ENCODE assay signal across 28 cellular contexts in genomic region chr2:159251296-159252173, GRCh38. TPM values are rescaled to one million over a fixed set of nuclear protein-coding genes. Genes with fewer than 3 reads are reported as not detected.
A peak's percentile ranks its signal among the peaks of the same experiment; 100 is the strongest.
DNase-seq lines count a peak whose midpoint lies in the region; ATAC-seq and TF ChIP-seq lines count a peak whose summit lies in the region.
"Had no signal": no experiment of that assay in that cellular context is flagged by ENCODE, and none has a peak within 500 bp of the region (broad histone marks: within the 10 kb centered on the region; RNA-seq: fewer than 3 reads in every experiment).

No MANE protein-coding gene starts in this region.

- no peak for DNase-seq in Right ventricle myocardium inferior (ENCODE audit: missing footprints)
- DNase-seq in right atrium auricular region (ENCODE audit: low spot score): no peak
- peak; percentile 94 for DNase-seq in SK-MEL-5 (ENCODE audit: low read depth, low spot score)
- peak; percentile 35 for DNase-seq in fibroblast of peridontal ligament (ENCODE audit: extremely low read depth)
- DNase-seq in upper lobe of right lung: no peak
- no peak for DNase-seq in DMS114 treated with DMSO at 0.1 percent for 48 hours (lab: John Stamatoyannopoulos, UW; ENCODE audit: unreplicated experiment)
- no peak for DNase-seq in retina
- DNase-seq: 8988T; activated CD4-positive, alpha-beta T cell treated with anti-CD3 and anti-CD28 coated beads for 1 hour; activated CD8-positive, alpha-beta T cell treated with anti-CD3 and anti-CD28 coated beads, Interleukin-2, amount 10 ng/mL, durations not matched to agents 7 days and 5 days; activated gamma-delta T cell; activated T-cell treated with anti-CD3 and anti-CD28 coated beads for 4 hours; AML-193; effector CD4-positive, alpha-beta T cell; erythroblast; KG1; natural killer cell; NCI-H146; NCI-H2171 treated with DMSO at 0.1 percent for 48 hours; NK-92 treated with Interleukin-12 subunit alpha and Interleukin-12 subunit beta, amount 100 ng/mL, for 24 hours; ovary; PC-9; SIG-M5; stimulated activated CD4-positive, alpha-beta T cell treated with anti-CD3 and anti-CD28 coated beads, Interleukin-4, amount 100 ng/mL, for 4 hours; stimulated activated naive CD4-positive, alpha-beta T cell treated with Interleukin-2 at 50 U/mL for 16 hours had no signal

- in situ Hi-C loops in SK-MEL-5 (cut with HindIII; ENCODE audit: low pct_unique_long_range_greater_than_20kb, low sequenced_read_pairs): no loop called here

- H3K4me3 ChIP-seq in right atrium auricular region: no peak overlapping the region
- H3K4me3 ChIP-seq in upper lobe of right lung: no peak overlapping the region
- H3K4me3 ChIP-seq: ovary, PC-9, thoracic aorta had no signal

- TF ChIP-seq CTCF in right atrium auricular region (IDR thresholded peaks at IDR 0.05): no peak
- TF ChIP-seq CTCF in upper lobe of right lung (IDR thresholded peaks at IDR 0.05): no peak

- H3K27ac ChIP-seq in right atrium auricular region (peak overlapping the region in 1 of 2 donors; percentile 74), upper lobe of right lung (peak overlapping the region; percentile 61)
- H3K27ac ChIP-seq: ovary, PC-9 had no signal

- ATAC-seq in Right ventricle myocardium inferior (peak; percentile 15), upper lobe of right lung (no peak), GM21447 (IDR thresholded peaks at IDR 0.05; ENCODE audit: unreplicated experiment) (no peak)
- ATAC-seq: activated CD8-positive, alpha-beta T cell treated with anti-CD3 and anti-CD28 coated beads, Interleukin-2, amount 10 ng/mL, durations not matched to agents 7 days and 5 days; HCT116; natural killer cell had no signal

- H3K4me1 ChIP-seq in right atrium auricular region: peaks cover 0 to 19% of the 10 kb centered on the region in 2 donors
- peaks cover 18% of the 10 kb centered on the region for H3K4me1 ChIP-seq in upper lobe of right lung

- H3K36me3 ChIP-seq in right atrium auricular region (peaks cover 12% of the 10 kb centered on the region), upper lobe of right lung (no peaks in the 10 kb centered on the region)
- H3K36me3 ChIP-seq: ovary, thoracic aorta had no signal

- intact Hi-C loops in Right ventricle myocardium inferior (cut with DNase I) (no loop called here), upper lobe of right lung (cut with DNase I) (no loop called here)

- H3K27me3 ChIP-seq in right atrium auricular region (no peaks in the 10 kb centered on the region), upper lobe of right lung (no peaks in the 10 kb centered on the region)
- H3K27me3 ChIP-seq: ovary had no signal

- H3K9me3 ChIP-seq in right atrium auricular region: peaks cover 0 to 5% of the 10 kb centered on the region in 2 donors
- no peaks in the 10 kb centered on the region for H3K9me3 ChIP-seq in upper lobe of right lung
- H3K9me3 ChIP-seq: ovary, thoracic aorta had no signal

RNA-seq across cellular contexts. Expression of gene WDSUB1, which starts 35.0 kb away (rescaled TPM):
- total RNA-seq in Right ventricle myocardium inferior (10.1 TPM), right atrium auricular region (1 to 10 TPM; 3.2 to 4.7 TPM), upper lobe of right lung (16.9 TPM)
- 19.6 and 20.3 TPM in 2 replicates for total RNA-seq in SK-MEL-5 (2014; rRNA removed; shearing (Covaris generic))
- 10.4 and 14.2 TPM in 2 replicates for polyA plus RNA-seq in SK-MEL-5 (2015; cell fraction: cytosol; rRNA removed)
- polyA plus RNA-seq in SK-MEL-5 (2015; cell fraction: nucleus; rRNA removed): 7.6 and 15.4 TPM in 2 replicates

Comparison
In these comparisons a context has a peak if more than half of its experiments do, and no peak if none do; other contexts are left out.
1. DNase-seq: peak in SK-MEL-5 (single experiment) and fibroblast of peridontal ligament (single experiment); none in Right ventricle myocardium inferior (single experiment), right atrium auricular region (single experiment), upper lobe of right lung (single experiment), DMS114 treated with DMSO at 0.1 percent for 48 hours (single experiment) and retina (single experiment).